8 cellular contexts compared by ENCODE assay signal in genomic region chr15:32342784-32343199, GRCh38.
A peak's percentile ranks its signal among the peaks of the same experiment; 100 is the strongest.
DNase-seq lines count a peak whose midpoint lies in the region; ATAC-seq and TF ChIP-seq lines count a peak whose summit lies in the region.
"Not testable (repeated sequence)": the region's sequence is repeated elsewhere in the genome, so short reads cannot be mapped to it uniquely, and the experiment has no call there.

No MANE protein-coding gene starts in this region.

- H3K27ac ChIP-seq in endodermal cell (ENCODE audit: low read depth, low read length), result not testable (repeated sequence)

- 2% methylated on average over 10 of the region's 29 CpGs; no CpG with 5 or more reads in 1 of the 2 experiments for WGBS in endodermal cell (ENCODE audit: insufficient coverage in 1 of 2, insufficient read length in 1 of 2), 2 experiments

- DNase-seq in A172 (ENCODE audit: low spot score) (peak; percentile 13), HT1080 (ENCODE audit: low read depth) (peak; percentile 1), SK-N-DZ (ENCODE audit: low spot score) (peak; percentile 83), endodermal cell (peak; percentile 69), iPS DF 19.7 (ENCODE audit: low read depth, low spot score) (peak; percentile 7), nephron progenitor cell (peak; percentile 71)
- DNase-seq in stimulated activated CD4-positive, alpha-beta T cell treated with anti-CD3 and anti-CD28 coated beads, Interleukin-4, amount 100 ng/mL, for 24 hours, result peak; percentile 3

- H3K4me1 ChIP-seq in endodermal cell (ENCODE audit: control insufficient read depth, insufficient read depth, low read length), result not testable (repeated sequence)

- H3K27ac Mint-ChIP-seq in activated T-helper 17 cell treated with anti-CD3 and anti-CD28 coated beads, Interleukin-2, amount 50 U/mL, for 72 hours; endodermal cell; nephron progenitor cell: not testable (repeated sequence)

- H3K27me3 Mint-ChIP-seq in activated T-helper 17 cell treated with anti-CD3 and anti-CD28 coated beads, Interleukin-2, amount 50 U/mL, for 72 hours; endodermal cell (ENCODE audit: insufficient read depth); nephron progenitor cell (ENCODE audit: low read depth, poor library complexity): not testable (repeated sequence)

- not testable (repeated sequence) for H3K9me3 Mint-ChIP-seq in activated T-helper 17 cell treated with anti-CD3 and anti-CD28 coated beads, Interleukin-2, amount 50 U/mL, for 72 hours; endodermal cell; nephron progenitor cell

- TF ChIP-seq CTCF in endodermal cell (conservative IDR thresholded peaks at IDR 0.05), result peak; percentile 41
- TF ChIP-seq CTCF in nephron progenitor cell (IDR thresholded peaks at IDR 0.05), result not testable (repeated sequence)

- not testable (repeated sequence) for H3K4me1 Mint-ChIP-seq in activated T-helper 17 cell treated with anti-CD3 and anti-CD28 coated beads, Interleukin-2, amount 50 U/mL, for 72 hours; endodermal cell; nephron progenitor cell

- H3K36me3 Mint-ChIP-seq in activated T-helper 17 cell treated with anti-CD3 and anti-CD28 coated beads, Interleukin-2, amount 50 U/mL, for 72 hours (ENCODE audit: low read depth); endodermal cell (ENCODE audit: low read depth); nephron progenitor cell (ENCODE audit: low read depth): not testable (repeated sequence)

- H3K27me3 ChIP-seq in endodermal cell (ENCODE audit: control insufficient read depth, insufficient read depth, low read length, poor library complexity, severe bottlenecking), result not testable (repeated sequence)

- not testable (repeated sequence) for H3K9me3 ChIP-seq in endodermal cell (ENCODE audit: control insufficient read depth, low read length)

- not testable (repeated sequence) for H3K9ac ChIP-seq in endodermal cell (ENCODE audit: extremely low read depth, low read length, poor library complexity, severe bottlenecking)

- H3K4me3 Mint-ChIP-seq in activated T-helper 17 cell treated with anti-CD3 and anti-CD28 coated beads, Interleukin-2, amount 50 U/mL, for 72 hours; endodermal cell; nephron progenitor cell: not testable (repeated sequence)

- not testable (repeated sequence) for H3K36me3 ChIP-seq in endodermal cell (ENCODE audit: control insufficient read depth, insufficient read depth, low read length)

- H3K4me3 ChIP-seq in endodermal cell (ENCODE audit: low read length), result not testable (repeated sequence)

- peak; percentile 37 for ATAC-seq in activated T-helper 17 cell treated with anti-CD3 and anti-CD28 coated beads, Interleukin-2, amount 50 U/mL, for 72 hours (replicated peaks)

Comparison
In these comparisons a context has a peak if more than half of its experiments do, and no peak if none do; other contexts are left out.
1. DNase-seq: peak in every context shown above with its lines; median percentile 83 in SK-N-DZ; 71 in nephron progenitor cell; 69 in endodermal cell; 13 in A172; 7 in iPS DF 19.7; 3 in stimulated activated CD4-positive, alpha-beta T cell treated with anti-CD3 and anti-CD28 coated beads, Interleukin-4, amount 100 ng/mL, for 24 hours; 1 in HT1080.